In genomic region chr6:83119742-83120300, GRCh38 we compare ENCODE assay signal across 15 cellular contexts. TPM values are rescaled to one million over a fixed set of nuclear protein-coding genes. Genes with fewer than 3 reads are reported as not detected.
DNase-seq lines count a peak whose midpoint lies in the region; TF ChIP-seq lines count a peak whose summit lies in the region.
"Had no signal": no experiment of that assay in that cellular context is flagged by ENCODE, and none has a peak within 500 bp of the region (broad histone marks: within the 10 kb centered on the region; RNA-seq: fewer than 3 reads in every experiment).

No MANE protein-coding gene starts in this region.

- TF ChIP-seq CTCF in choroid plexus epithelial cell (conservative IDR thresholded peaks at IDR 0.05; ENCODE audit: low read depth, low read length): no peak

- in situ Hi-C loops in ACHN (cut with HindIII; ENCODE audit: low pct_ligation_motif_present, low pct_unique_long_range_greater_than_20kb, low sequenced_read_pairs): no loop called here

- H3K4me3 ChIP-seq in choroid plexus epithelial cell (ENCODE audit: low read depth, low read length): no peak overlapping the region
- H3K4me3 ChIP-seq: SJSA1 had no signal

- DNase-seq in ACHN: peak; percentile 2
- DNase-seq in M059J (ENCODE audit: low read depth): peak; percentile 46
- DNase-seq in choroid plexus epithelial cell (ENCODE audit: low read depth): peak; percentile 17
- peak; percentile 3 for DNase-seq in glomerular visceral epithelial cell (ENCODE audit: extremely low spot score)
- DNase-seq in stimulated activated CD4-positive, alpha-beta T cell treated with anti-CD3 and anti-CD28 coated beads, Interleukin-4, amount 100 ng/mL, for 24 hours: no peak
- no peak for DNase-seq in activated CD8-positive, alpha-beta memory T cell treated with anti-CD3 and anti-CD28 coated beads for 24 hours
- DNase-seq in ureter (ENCODE audit: low spot score): no peak
- DNase-seq in NCI-H1930 (lab: John Stamatoyannopoulos, UW): no peak
- DNase-seq: DMS153, KG1, NCI-H1105 treated with DMSO at 0.1 percent for 48 hours, NCI-H2029, NCI-H2171 treated with DMSO at 0.1 percent for 48 hours, NCI-H510A had no signal

RNA-seq across cellular contexts. Expression of gene DOP1A, which starts 52.4 kb away (rescaled TPM):
- 10.3 and 17.5 TPM in 2 replicates for total RNA-seq in M059J (2014; rRNA removed; shearing (Covaris generic))
- 43.1 TPM for total RNA-seq in ureter

RNA-seq across cellular contexts. Expression of gene UBE3D, which starts 54.2 kb away (rescaled TPM):
- total RNA-seq in M059J (2014; rRNA removed; shearing (Covaris generic)): 3.8 and 7.8 TPM in 2 replicates
- 6.5 TPM for total RNA-seq in ureter

Comparison
In these comparisons a context has a peak if more than half of its experiments do, and no peak if none do; other contexts are left out.
1. DNase-seq: peak in ACHN (single experiment), M059J (single experiment), choroid plexus epithelial cell (single experiment) and glomerular visceral epithelial cell (single experiment); none in stimulated activated CD4-positive, alpha-beta T cell treated with anti-CD3 and anti-CD28 coated beads, Interleukin-4, amount 100 ng/mL, for 24 hours (single experiment), activated CD8-positive, alpha-beta memory T cell treated with anti-CD3 and anti-CD28 coated beads for 24 hours (single experiment), ureter (single experiment) and NCI-H1930 (0 of 2).